Comparison of ENCODE assay signal across 36 cellular contexts in the genomic region with DNA sequence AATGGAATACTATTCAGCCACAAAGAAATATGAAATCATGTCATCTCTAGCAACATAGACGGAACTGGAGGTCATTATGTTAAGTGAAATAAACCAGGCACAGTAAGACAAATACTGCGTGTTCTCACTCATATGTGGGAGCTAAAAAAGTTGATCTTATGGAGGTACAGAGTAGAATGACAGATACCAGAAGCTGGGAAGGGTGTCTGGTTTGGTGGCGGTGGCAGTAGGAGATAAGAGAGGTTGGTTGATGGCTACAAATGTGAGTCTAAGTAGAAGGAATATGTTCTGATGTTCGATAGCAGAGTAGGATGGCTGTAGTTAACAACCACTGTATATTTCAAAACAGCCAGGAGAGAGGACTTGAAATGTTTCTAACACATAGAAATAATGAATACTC.
"Had no signal": no experiment of that assay in that cellular context is flagged by ENCODE, and none has a peak within 500 bp of the region (broad histone marks: within the 10 kb centered on the region; RNA-seq: fewer than 3 reads in every experiment).

No MANE protein-coding gene starts in this region.

- H3K4me1 Mint-ChIP-seq: activated naive CD4-positive, alpha-beta T cell treated with anti-CD3 and anti-CD28 coated beads, Interleukin-2, amount 10 ng/mL, durations not matched to agents 7 days and 5 days; activated naive CD4-positive, alpha-beta T cell treated with anti-CD3 and anti-CD28 coated beads, Interleukin-2, amount 50 U/mL, for 24 hours; activated naive CD8-positive, alpha-beta T cell treated with anti-CD3 and anti-CD28 coated beads for 36 hours; activated naive CD8-positive, alpha-beta T cell treated with anti-CD3 and anti-CD28 coated beads, Interleukin-2, amount 10 ng/mL, durations not matched to agents 7 days and 5 days; activated naive CD8-positive, alpha-beta T cell treated with anti-CD3 and anti-CD28 coated beads, Interleukin-2, amount 50 U/mL, for 24 hours; activated T-helper 17 cell treated with anti-CD3 and anti-CD28 coated beads, Interleukin-2, amount 50 U/mL, for 72 hours; central memory CD8-positive, alpha-beta T cell had no signal

- H3K4me3 ChIP-seq: adrenal gland, ascending aorta, body of pancreas, breast epithelium, cardiac muscle cell, colonic mucosa had no signal

- H3K27ac ChIP-seq: adrenal gland, ascending aorta, body of pancreas, brain microvascular endothelial cell, breast epithelium, cardiac muscle cell, colonic mucosa had no signal

- H3K36me3 Mint-ChIP-seq: activated naive CD4-positive, alpha-beta T cell treated with anti-CD3 and anti-CD28 coated beads, Interleukin-2, amount 10 ng/mL, durations not matched to agents 7 days and 5 days; activated naive CD4-positive, alpha-beta T cell treated with anti-CD3 and anti-CD28 coated beads, Interleukin-2, amount 50 U/mL, for 24 hours; activated naive CD4-positive, alpha-beta T cell treated with anti-CD3 and anti-CD28 coated beads, Interleukin-2, amount 50 U/mL, for 72 hours; activated naive CD8-positive, alpha-beta T cell; activated naive CD8-positive, alpha-beta T cell treated with anti-CD3 and anti-CD28 coated beads for 36 hours; activated naive CD8-positive, alpha-beta T cell treated with anti-CD3 and anti-CD28 coated beads, Interleukin-2, amount 10 ng/mL, durations not matched to agents 7 days and 5 days; brain had no signal

- ATAC-seq: activated naive CD4-positive, alpha-beta T cell treated with anti-CD3 and anti-CD28 coated beads, Interleukin-2, amount 50 U/mL, for 72 hours; activated naive CD8-positive, alpha-beta T cell treated with anti-CD3 and anti-CD28 coated beads, Interleukin-2, amount 50 U/mL, for 24 hours; activated T-cell treated with anti-CD3 and anti-CD28 coated beads, Interleukin-2, amount 50 U/mL, for 72 hours; activated T-helper 17 cell treated with anti-CD3 and anti-CD28 coated beads, Interleukin-2, amount 50 U/mL, for 72 hours; body of pancreas had no signal

- H3K4me1 ChIP-seq: adrenal gland, ascending aorta, body of pancreas, breast epithelium, colonic mucosa had no signal

- DNase-seq: activated effector memory CD4-positive, alpha-beta T cell treated with anti-CD3 and anti-CD28 coated beads, Interleukin-2, amount 50 U/mL, for 16 hours; activated effector memory CD4-positive, alpha-beta T cell treated with Interleukin-2 at 50 U/mL for 16 hours; activated gamma-delta T cell; activated gamma-delta T cell treated with Interleukin-2 at 50 U/mL for 16 hours; activated naive CD4-positive, alpha-beta T cell; activated naive CD4-positive, alpha-beta T cell treated with anti-CD3 and anti-CD28 coated beads for 36 hours; activated naive CD4-positive, alpha-beta T cell treated with anti-CD3 and anti-CD28 coated beads, Interleukin-2, amount 10 ng/mL, durations not matched to agents 7 days and 5 days; activated naive CD4-positive, alpha-beta T cell treated with anti-CD3 and anti-CD28 coated beads, Interleukin-2, amount 50 U/mL, for 16 hours; activated naive CD4-positive, alpha-beta T cell treated with Interleukin-2 at 50 U/mL for 16 hours; activated naive CD8-positive, alpha-beta T cell treated with anti-CD3 and anti-CD28 coated beads for 36 hours; activated naive CD8-positive, alpha-beta T cell treated with anti-CD3 and anti-CD28 coated beads, Interleukin-2, amount 10 ng/mL, durations not matched to agents 7 days and 5 days; activated naive CD8-positive, alpha-beta T cell treated with anti-CD3 and anti-CD28 coated beads, Interleukin-2, amount 50 U/mL, for 24 hours; activated T-cell treated with anti-CD3 and anti-CD28 coated beads, Interleukin-2, amount 50 U/mL, for 48 hours; activated T-cell treated with anti-CD3 and anti-CD28 coated beads, Interleukin-2, amount 50 U/mL, for 72 hours; adrenal gland; amniotic stem cell; amygdala; anterior cingulate cortex; aorta; body of pancreas; brain microvascular endothelial cell; caudate nucleus; central memory CD4-positive, alpha-beta T cell; cerebellar nuclear complex; colonic mucosa had no signal

- H3K27ac Mint-ChIP-seq: activated naive CD4-positive, alpha-beta T cell treated with anti-CD3 and anti-CD28 coated beads for 36 hours; activated naive CD4-positive, alpha-beta T cell treated with anti-CD3 and anti-CD28 coated beads, Interleukin-2, amount 10 ng/mL, durations not matched to agents 7 days and 5 days; activated naive CD4-positive, alpha-beta T cell treated with anti-CD3 and anti-CD28 coated beads, Interleukin-2, amount 50 U/mL, for 24 hours; activated naive CD4-positive, alpha-beta T cell treated with anti-CD3 and anti-CD28 coated beads, Interleukin-2, amount 50 U/mL, for 72 hours; activated naive CD8-positive, alpha-beta T cell; activated naive CD8-positive, alpha-beta T cell treated with anti-CD3 and anti-CD28 coated beads for 36 hours; activated naive CD8-positive, alpha-beta T cell treated with anti-CD3 and anti-CD28 coated beads, Interleukin-2, amount 10 ng/mL, durations not matched to agents 7 days and 5 days; activated naive CD8-positive, alpha-beta T cell treated with anti-CD3 and anti-CD28 coated beads, Interleukin-2, amount 50 U/mL, for 24 hours; activated T-cell treated with anti-CD3 and anti-CD28 coated beads, Interleukin-2, amount 50 U/mL, for 72 hours; activated T-helper 1 cell treated with anti-CD3 and anti-CD28 coated beads, Interleukin-12 subunit alpha, Interleukin-12 subunit beta, Interleukin-2, Interleukin-4 antibody, amounts not matched to agents 30 ng/mL and 10 ng/mL and 1 ng/mL, durations not matched to agents 14 hours and 24 hours and 36 hours; activated T-helper 17 cell treated with anti-CD3 and anti-CD28 coated beads, Interleukin-2, amount 50 U/mL, for 72 hours; activated T-helper 2 cell treated with anti-CD3 and anti-CD28 coated beads, Interferon-gamma antibody, Interleukin-2, Interleukin-4, amounts not matched to agents 10 μg/mL and 5 μg/mL and 100 μg/mL, durations not matched to agents 14 hours and 24 hours and 36 hours; brain had no signal

- H3K9me3 Mint-ChIP-seq: activated naive CD4-positive, alpha-beta T cell treated with anti-CD3 and anti-CD28 coated beads, Interleukin-2, amount 10 ng/mL, durations not matched to agents 7 days and 5 days; activated naive CD4-positive, alpha-beta T cell treated with anti-CD3 and anti-CD28 coated beads, Interleukin-2, amount 50 U/mL, for 24 hours; activated naive CD8-positive, alpha-beta T cell treated with anti-CD3 and anti-CD28 coated beads, Interleukin-2, amount 10 ng/mL, durations not matched to agents 7 days and 5 days; activated T-helper 1 cell treated with anti-CD3 and anti-CD28 coated beads, Interleukin-12 subunit alpha, Interleukin-12 subunit beta, Interleukin-2, Interleukin-4 antibody, amounts not matched to agents 30 ng/mL and 10 ng/mL and 1 ng/mL, durations not matched to agents 14 hours and 24 hours and 36 hours; activated T-helper 17 cell treated with anti-CD3 and anti-CD28 coated beads, Interleukin-2, amount 50 U/mL, for 72 hours; activated T-helper 2 cell treated with anti-CD3 and anti-CD28 coated beads, Interferon-gamma antibody, Interleukin-2, Interleukin-4, amounts not matched to agents 10 μg/mL and 5 μg/mL and 100 μg/mL, durations not matched to agents 14 hours and 24 hours and 36 hours; central memory CD8-positive, alpha-beta T cell had no signal

- H3K27me3 Mint-ChIP-seq: activated naive CD4-positive, alpha-beta T cell treated with anti-CD3 and anti-CD28 coated beads, Interleukin-2, amount 10 ng/mL, durations not matched to agents 7 days and 5 days; activated naive CD4-positive, alpha-beta T cell treated with anti-CD3 and anti-CD28 coated beads, Interleukin-2, amount 50 U/mL, for 24 hours; activated naive CD8-positive, alpha-beta T cell; activated naive CD8-positive, alpha-beta T cell treated with anti-CD3 and anti-CD28 coated beads for 36 hours; activated naive CD8-positive, alpha-beta T cell treated with anti-CD3 and anti-CD28 coated beads, Interleukin-2, amount 10 ng/mL, durations not matched to agents 7 days and 5 days; activated naive CD8-positive, alpha-beta T cell treated with anti-CD3 and anti-CD28 coated beads, Interleukin-2, amount 50 U/mL, for 24 hours; brain; central memory CD8-positive, alpha-beta T cell had no signal

- H3K9me3 ChIP-seq: adrenal gland, ascending aorta, body of pancreas, breast epithelium, colonic mucosa had no signal

- H3K27me3 ChIP-seq: adrenal gland, ascending aorta, body of pancreas, brain microvascular endothelial cell, breast epithelium, cardiac muscle cell, colonic mucosa had no signal

- H3K36me3 ChIP-seq: adrenal gland, ascending aorta, brain microvascular endothelial cell, breast epithelium, cardiac muscle cell, colonic mucosa had no signal

- H3K4me3 Mint-ChIP-seq: activated naive CD4-positive, alpha-beta T cell treated with anti-CD3 and anti-CD28 coated beads for 36 hours; activated naive CD4-positive, alpha-beta T cell treated with anti-CD3 and anti-CD28 coated beads, Interleukin-2, amount 10 ng/mL, durations not matched to agents 7 days and 5 days; activated naive CD4-positive, alpha-beta T cell treated with anti-CD3 and anti-CD28 coated beads, Interleukin-2, amount 50 U/mL, for 24 hours; activated naive CD8-positive, alpha-beta T cell; activated naive CD8-positive, alpha-beta T cell treated with anti-CD3 and anti-CD28 coated beads for 36 hours; activated naive CD8-positive, alpha-beta T cell treated with anti-CD3 and anti-CD28 coated beads, Interleukin-2, amount 10 ng/mL, durations not matched to agents 7 days and 5 days; activated naive CD8-positive, alpha-beta T cell treated with anti-CD3 and anti-CD28 coated beads, Interleukin-2, amount 50 U/mL, for 24 hours; activated T-cell treated with anti-CD3 and anti-CD28 coated beads, Interleukin-2, amount 50 U/mL, for 72 hours; activated T-helper 1 cell treated with anti-CD3 and anti-CD28 coated beads, Interleukin-12 subunit alpha, Interleukin-12 subunit beta, Interleukin-2, Interleukin-4 antibody, amounts not matched to agents 30 ng/mL and 10 ng/mL and 1 ng/mL, durations not matched to agents 14 hours and 24 hours and 36 hours; activated T-helper 17 cell treated with anti-CD3 and anti-CD28 coated beads, Interleukin-2, amount 50 U/mL, for 72 hours; brain; central memory CD8-positive, alpha-beta T cell had no signal
